Comparison of ENCODE assay signal across 12 cellular contexts in genomic region chr11:441043-441417, GRCh38. TPM values are rescaled to one million over a fixed set of nuclear protein-coding genes. Genes with fewer than 3 reads are reported as not detected.
DNase-seq lines count a peak whose midpoint lies in the region; ATAC-seq and TF ChIP-seq lines count a peak whose summit lies in the region.
"Had no signal": no experiment of that assay in that cellular context is flagged by ENCODE, and none has a peak within 500 bp of the region (broad histone marks: within the 10 kb centered on the region; RNA-seq: fewer than 3 reads in every experiment).

No MANE protein-coding gene starts in this region.

- no peak for ATAC-seq in right lobe of liver
- ATAC-seq in HG02678 (IDR thresholded peaks at IDR 0.05; ENCODE audit: unreplicated experiment) = no peak
- no peak for ATAC-seq in GM21390 (IDR thresholded peaks at IDR 0.05; ENCODE audit: unreplicated experiment)

- no peaks in the 10 kb centered on the region for H4K20me1 ChIP-seq in BLaER1

- peaks cover 55% of the 10 kb centered on the region for H3K4me1 ChIP-seq in BLaER1
- peaks cover 0 to 7% (median 0%) of the 10 kb centered on the region in 4 donors for H3K4me1 ChIP-seq in right lobe of liver
- H3K4me1 ChIP-seq: parathyroid adenoma had no signal

- in situ Hi-C loops in GM13976 (cut with MboI; ENCODE audit: low sequenced_read_pairs, unreplicated experiment) = no loop called here

- peak overlapping the region; percentile 61 for H3K4me3 ChIP-seq in BLaER1
- H3K4me3 ChIP-seq in GM12875 (ENCODE audit: low read depth, low read length) = peak overlapping the region; percentile 57
- H3K4me3 ChIP-seq in right lobe of liver = no peak overlapping the region

- no peaks in the 10 kb centered on the region for H3K9me3 Mint-ChIP-seq in activated naive CD4-positive, alpha-beta T cell treated with anti-CD3 and anti-CD28 coated beads, Interleukin-2, amount 50 U/mL, for 24 hours

- intact Hi-C loops in right lobe of liver (cut with DNase I) = loop anchor here in 1 of 2 donors (5.0 kb wide), 1 partner anchor 34 kb away; no protein-coding TSS in a partner anchor

- H3K4me1 Mint-ChIP-seq in activated naive CD4-positive, alpha-beta T cell treated with anti-CD3 and anti-CD28 coated beads, Interleukin-2, amount 50 U/mL, for 24 hours = peaks cover 30% of the 10 kb centered on the region

- WGBS in right lobe of liver (ENCODE audit: insufficient coverage, low coverage, low lambda C conversion rate, missing lambda C conversion rate) = 40% methylated on average over 1 of the region's 13 CpGs

- no peaks in the 10 kb centered on the region for H3K27me3 Mint-ChIP-seq in activated naive CD4-positive, alpha-beta T cell treated with anti-CD3 and anti-CD28 coated beads, Interleukin-2, amount 50 U/mL, for 24 hours

- peak overlapping the region; percentile 91 for H3K4me2 ChIP-seq in BLaER1

- H3K36me3 ChIP-seq in BLaER1 = no peaks in the 10 kb centered on the region
- no peaks in the 10 kb centered on the region for H3K36me3 ChIP-seq in right lobe of liver

- no peaks in the 10 kb centered on the region for H3K27me3 ChIP-seq in BLaER1
- H3K27me3 ChIP-seq in right lobe of liver = no peaks in the 10 kb centered on the region

- peak overlapping the region; percentile 68 for H3K4me3 Mint-ChIP-seq in activated naive CD4-positive, alpha-beta T cell treated with anti-CD3 and anti-CD28 coated beads, Interleukin-2, amount 50 U/mL, for 24 hours

- no peaks in the 10 kb centered on the region for H3K36me3 Mint-ChIP-seq in activated naive CD4-positive, alpha-beta T cell treated with anti-CD3 and anti-CD28 coated beads, Interleukin-2, amount 50 U/mL, for 24 hours

- H3K27ac Mint-ChIP-seq in activated naive CD4-positive, alpha-beta T cell treated with anti-CD3 and anti-CD28 coated beads, Interleukin-2, amount 50 U/mL, for 24 hours = peak overlapping the region; percentile 62

- DNase-seq in right lobe of liver (peak in 2 of 3 donors; percentile 40 to 52), dedifferentiated amniotic fluid mesenchymal stem cell (ENCODE audit: extremely low spot score) (no peak), GM13976 (ENCODE audit: low spot score) (no peak)
- DNase-seq: activated effector memory CD4-positive, alpha-beta T cell treated with Interleukin-2 at 50 U/mL for 16 hours; effector CD8-positive, alpha-beta T cell; NCI-H2227 treated with DMSO at 0.1 percent for 48 hours had no signal

- H3K9ac ChIP-seq in BLaER1 = peak overlapping the region; percentile 63
- H3K9ac ChIP-seq: parathyroid adenoma had no signal

- no peak for TF ChIP-seq CTCF in GM12875 (IDR thresholded peaks at IDR 0.05; ENCODE audit: borderline replicate concordance, insufficient read depth, low read depth, low read length)
- no peak for TF ChIP-seq CTCF in right lobe of liver (IDR thresholded peaks at IDR 0.05)
- TF ChIP-seq CTCF in GM13976 (IDR thresholded peaks at IDR 0.05; ENCODE audit: borderline replicate concordance, control extremely low read depth, extremely low read depth, insufficient read depth, missing control alignments) = no peak

- no peak for TF ChIP-seq POLR2A in right lobe of liver (IDR thresholded peaks at IDR 0.05)

- H3K9me3 ChIP-seq in BLaER1 (no peaks in the 10 kb centered on the region), right lobe of liver (no peaks in the 10 kb centered on the region)

- peak overlapping the region; percentile 64; the same call in 1 of the 2 replicates for H3K27ac ChIP-seq in BLaER1
- no peak overlapping the region for H3K27ac ChIP-seq in right lobe of liver
- H3K27ac ChIP-seq: parathyroid adenoma had no signal

RNA-seq across cellular contexts. Expression of gene ANO9, which starts 0.8 kb away (rescaled TPM):
- total RNA-seq in right lobe of liver = 1 to 10 TPM in 1 of 6 experiments, under 1 TPM in 4, not detected in 1; 0.09 to 1.0 (median 0.28) TPM

RNA-seq across cellular contexts. Expression of gene PTDSS2, which starts 9.0 kb away (rescaled TPM):
- total RNA-seq in right lobe of liver = 10 to 100 TPM in 4 of 6 experiments, 1 to 10 TPM in 2; 8.4 to 21.9 (median 11.4) TPM

RNA-seq across cellular contexts. Expression of gene SIGIRR, which starts 26.2 kb away (rescaled TPM):
- 100 to 1,000 TPM in 2 of 6 experiments, 10 to 100 TPM in 4; 48.2 to 133 (median 66.3) TPM for total RNA-seq in right lobe of liver

RNA-seq across cellular contexts. Expression of gene PKP3, which starts 47.0 kb away (rescaled TPM):
- total RNA-seq in right lobe of liver = 1 to 10 TPM in 1 of 6 experiments, under 1 TPM in 2, not detected in 3; 0.43 to 1.5 (median 0.47) TPM

Comparison
In these comparisons a context has a peak if more than half of its experiments do, and no peak if none do; other contexts are left out.
1. H3K4me3 ChIP-seq: peak in BLaER1 (single experiment) and GM12875 (single experiment); none in right lobe of liver (0 of 3).
2. DNase-seq: peak in right lobe of liver (2 of 3); none in dedifferentiated amniotic fluid mesenchymal stem cell (single experiment) and GM13976 (single experiment).